Comparison of ENCODE assay signal across 22 cellular contexts in genomic region chr1:71303617-71304041, GRCh38.
A peak's percentile ranks its signal among the peaks of the same experiment; 100 is the strongest.
DNase-seq lines count a peak whose midpoint lies in the region; ATAC-seq and TF ChIP-seq lines count a peak whose summit lies in the region.
"Had no signal": no experiment of that assay in that cellular context is flagged by ENCODE, and none has a peak within 500 bp of the region (broad histone marks: within the 10 kb centered on the region; RNA-seq: fewer than 3 reads in every experiment).

No MANE protein-coding gene starts in this region.

- H3K14ac ChIP-seq in mesenchymal stem cell (ENCODE audit: low read length in 2 of 2), result no peak overlapping the region

- no peak for ATAC-seq in GM19328 (IDR thresholded peaks at IDR 0.05; ENCODE audit: unreplicated experiment)
- ATAC-seq in HG02798 (IDR thresholded peaks at IDR 0.05; ENCODE audit: poor library complexity, unreplicated experiment), result no peak
- ATAC-seq: activated T-cell treated with anti-CD3 and anti-CD28 coated beads, Interleukin-2, amount 50 U/mL, for 72 hours; stimulated activated naive B cell treated with anti-CD40 and anti-IgM and Interleukin-4, amounts not matched to agents 10 μg/mL and 1 μg/mL and 100 μg/mL, for 72 hours had no signal

- H3K27me3 ChIP-seq in mammary epithelial cell (ENCODE audit: insufficient read depth, low read length) (no peaks in the 10 kb centered on the region), mesenchymal stem cell (ENCODE audit: control insufficient read depth in 1 of 2, insufficient read depth in 1 of 2, low read length in 2 of 2) (no peaks in the 10 kb centered on the region)
- H3K27me3 ChIP-seq: esophagus squamous epithelium, Peyer's patch, SJSA1 had no signal

- dilution Hi-C loops in mammary epithelial cell (cut with HindIII; ENCODE audit: low sequenced_read_pairs), result no loop called here

- no peak overlapping the region for H2BK120ac ChIP-seq in mesenchymal stem cell (ENCODE audit: low read depth, low read length)

- H3K79me1 ChIP-seq in mesenchymal stem cell (replicated peaks; ENCODE audit: low read length, poor library complexity, severe bottlenecking), result no peaks in the 10 kb centered on the region

- H3K4me2 ChIP-seq in mammary epithelial cell (ENCODE audit: insufficient read depth, low read depth, low read length) (peak overlapping the region; percentile 8), mesenchymal stem cell (ENCODE audit: low read length, poor library complexity, severe bottlenecking) (no peak overlapping the region)

- no peak overlapping the region for H2BK15ac ChIP-seq in mesenchymal stem cell (ENCODE audit: low read depth, poor library complexity, severe bottlenecking)

- peak; percentile 94 for DNase-seq in DMS53 treated with DMSO at 0.1 percent for 48 hours (lab: John Stamatoyannopoulos, UW; ENCODE audit: unreplicated experiment)
- DNase-seq in NB4 (ENCODE audit: low read depth), result peak; percentile 4
- DNase-seq in mammary epithelial cell, result peak; percentile 68
- DNase-seq in mesenchymal stem cell, result peak; percentile 24
- no peak for DNase-seq in NCI-H187 (lab: John Stamatoyannopoulos, UW)
- DNase-seq: activated CD4-positive, alpha-beta T cell treated with anti-CD3 and anti-CD28 coated beads, Interleukin-2, amount 10 ng/mL, durations not matched to agents 24 days and 14 days; activated naive CD4-positive, alpha-beta T cell treated with anti-CD3 and anti-CD28 coated beads, Interleukin-2, amount 10 ng/mL, durations not matched to agents 7 days and 5 days; activated T-cell treated with anti-CD3 and anti-CD28 coated beads, Interleukin-2, amount 50 U/mL, for 72 hours; anterior cingulate cortex; effector CD4-positive, alpha-beta T cell; EL; esophagus squamous epithelium; IMR-90; islet precursor cell; NCI-H187 treated with DMSO at 0.1 percent for 48 hours; NK-92 treated with Interleukin-12 subunit alpha and Interleukin-12 subunit beta, amount 100 ng/mL, for 24 hours; Peyer's patch; stimulated activated CD4-positive, alpha-beta T cell treated with anti-CD3 and anti-CD28 coated beads, Interleukin-2, amount 100 ng/mL, for 48 hours; stimulated activated naive B cell treated with anti-CD40 and anti-IgM and Interleukin-4, amounts not matched to agents 10 μg/mL and 1 μg/mL and 100 μg/mL, for 72 hours had no signal

- TF ChIP-seq POLR2A in NB4 (IDR thresholded peaks at IDR 0.05; ENCODE audit: extremely low read depth, insufficient read length), result no peak

- H3K9me3 ChIP-seq in mammary epithelial cell (replicated peaks; ENCODE audit: insufficient read depth, low read length) (no peaks in the 10 kb centered on the region), mesenchymal stem cell (ENCODE audit: control insufficient read depth, low read length) (no peaks in the 10 kb centered on the region)
- H3K9me3 ChIP-seq: esophagus squamous epithelium, Peyer's patch, SJSA1 had no signal

- H4K8ac ChIP-seq in mesenchymal stem cell (ENCODE audit: low read length), result no peak overlapping the region

- TF ChIP-seq CTCF in NB4 (IDR thresholded peaks at IDR 0.05; ENCODE audit: low read depth, low read length), result no peak
- no peak for TF ChIP-seq CTCF in mammary epithelial cell (conservative IDR thresholded peaks at IDR 0.05 in 1 of 2, IDR thresholded peaks at IDR 0.05 in 1 of 2; ENCODE audit: extremely low read depth in 1 of 2, insufficient read depth in 1 of 2, low read depth in 1 of 2, low read length in 2 of 2)

- no peak overlapping the region for H3K9ac ChIP-seq in mammary epithelial cell (ENCODE audit: insufficient read depth, low read length)
- no peak overlapping the region for H3K9ac ChIP-seq in mesenchymal stem cell (ENCODE audit: low read length)

- peak overlapping the region; percentile 56 for H2AFZ ChIP-seq in mammary epithelial cell (ENCODE audit: low read depth, low read length)
- H2AFZ ChIP-seq in mesenchymal stem cell (ENCODE audit: low read depth, low read length), result no peak overlapping the region

- no peak overlapping the region for H4K91ac ChIP-seq in mesenchymal stem cell (ENCODE audit: low read length)

- no peak overlapping the region for H2BK5ac ChIP-seq in mesenchymal stem cell (ENCODE audit: low read depth, low read length, poor library complexity, severe bottlenecking)

- H3K79me2 ChIP-seq in mammary epithelial cell (ENCODE audit: insufficient read depth, low read length), result no peaks in the 10 kb centered on the region

- CTCF ChIA-PET in mammary epithelial cell (lab: Charles Lee; ENCODE audit: low non-redundant PET), result no interaction called here

- no peak overlapping the region for H3K27ac ChIP-seq in mammary epithelial cell (ENCODE audit: insufficient read depth, low read depth, low read length)
- H3K27ac ChIP-seq in mesenchymal stem cell (ENCODE audit: low read length, poor library complexity, severe bottlenecking), result no peak overlapping the region
- H3K27ac ChIP-seq: Peyer's patch, SJSA1 had no signal

- H2AK5ac ChIP-seq in mesenchymal stem cell (ENCODE audit: low read length, severe bottlenecking), result no peak overlapping the region

- H3K36me3 ChIP-seq in mammary epithelial cell (ENCODE audit: insufficient read depth, low read length), result no peaks in the 10 kb centered on the region
- no peaks in the 10 kb centered on the region for H3K36me3 ChIP-seq in mesenchymal stem cell (ENCODE audit: control insufficient read depth in 1 of 2, insufficient read depth in 2 of 2, low read depth in 1 of 2, low read length in 2 of 2)
- H3K36me3 ChIP-seq: esophagus squamous epithelium, Peyer's patch, SJSA1 had no signal

- in situ Hi-C loops in mammary epithelial cell (cut with MboI; ENCODE audit: low sequenced_read_pairs in 2 of 2), result no loop called here

- no peak overlapping the region for H2BK12ac ChIP-seq in mesenchymal stem cell (ENCODE audit: low read length in 2 of 2)

- BruUV-seq in mammary epithelial cell (replicated peaks; lab: Mats Ljungman, UMichigan), result no TSS peak

- peaks cover 10% of the 10 kb centered on the region for H3K4me1 ChIP-seq in mammary epithelial cell (ENCODE audit: insufficient read depth, low read length)
- no peaks in the 10 kb centered on the region for H3K4me1 ChIP-seq in mesenchymal stem cell (ENCODE audit: control insufficient read depth, insufficient read depth, low read depth, low read length)
- H3K4me1 ChIP-seq: esophagus squamous epithelium, Peyer's patch, SJSA1 had no signal

- H3K4me3 ChIP-seq in NB4 (ENCODE audit: low read depth, low read length), result no peak overlapping the region
- H3K4me3 ChIP-seq in mammary epithelial cell (replicated peaks in 1 of 3; ENCODE audit: insufficient read depth in 1 of 3, low read depth in 2 of 3, low read length in 3 of 3), result no peak overlapping the region
- H3K4me3 ChIP-seq in mesenchymal stem cell (ENCODE audit: insufficient read depth in 1 of 2, low read depth in 1 of 2, low read length in 2 of 2), result no peak overlapping the region
- H3K4me3 ChIP-seq: esophagus squamous epithelium, Peyer's patch, SJSA1 had no signal

- no peak overlapping the region for H3K4ac ChIP-seq in mesenchymal stem cell (ENCODE audit: low read depth in 1 of 2, low read length in 2 of 2)

- H3K18ac ChIP-seq in mesenchymal stem cell (ENCODE audit: low read depth in 1 of 2, low read length in 2 of 2), result no peak overlapping the region

- H3K23ac ChIP-seq in mesenchymal stem cell (ENCODE audit: low read length in 2 of 2), result no peak overlapping the region

- H4K20me1 ChIP-seq in mammary epithelial cell (ENCODE audit: insufficient read depth, low read length), result no peaks in the 10 kb centered on the region

- WGBS in mammary epithelial cell (ENCODE audit: low coverage, missing lambda C conversion rate), result 38% methylated on average over 4 of the region's 4 CpGs
- 80% methylated on average over 1 of the region's 4 CpGs for WGBS in mesenchymal stem cell

- intact Hi-C loops in mammary epithelial cell (cut with micrococcal nuclease), result no loop called here

Comparison
In these comparisons a context has a peak if more than half of its experiments do, and no peak if none do; other contexts are left out.
1. DNase-seq: peak in DMS53 treated with DMSO at 0.1 percent for 48 hours (single experiment), NB4 (single experiment), mammary epithelial cell (single experiment) and mesenchymal stem cell (single experiment); none in NCI-H187 (0 of 2).